ENCODE assay signal across 17 cellular contexts in genomic region chr1:9417695-9418094, GRCh38.
DNase-seq lines count a peak whose midpoint lies in the region; ATAC-seq and TF ChIP-seq lines count a peak whose summit lies in the region.
"Had no signal": no experiment of that assay in that cellular context is flagged by ENCODE, and none has a peak within 500 bp of the region (broad histone marks: within the 10 kb centered on the region; RNA-seq: fewer than 3 reads in every experiment).

No MANE protein-coding gene starts in this region.

- intact Hi-C loops in CD8-positive, alpha-beta T cell (cut with DNase I, micrococcal nuclease) = no loop called here
- intact Hi-C loops in heart left ventricle (cut with DNase I) = no loop called here

- H3K9me3 ChIP-seq in CD8-positive, alpha-beta T cell (ENCODE audit: low read length) = no peaks in the 10 kb centered on the region
- no peaks in the 10 kb centered on the region for H3K9me3 ChIP-seq in heart left ventricle
- H3K9me3 ChIP-seq: adrenal gland, prostate gland, tibial artery had no signal

- peaks cover 26% of the 10 kb centered on the region for H3K4me1 ChIP-seq in CD8-positive, alpha-beta T cell (ENCODE audit: insufficient read depth, low read length)
- H3K4me1 ChIP-seq in heart left ventricle = peaks cover 6 to 22% (median 17%) of the 10 kb centered on the region in 12 donors
- H3K4me1 ChIP-seq: prostate gland had no signal

- no peaks in the 10 kb centered on the region for H3K9me3 Mint-ChIP-seq in CD8-positive, alpha-beta T cell
- H3K9me3 Mint-ChIP-seq in activated CD4-positive, alpha-beta memory T cell treated with anti-CD3 and anti-CD28 coated beads, Interleukin-2, amount 10 ng/mL, durations not matched to agents 7 days and 5 days = no peaks in the 10 kb centered on the region
- H3K9me3 Mint-ChIP-seq in naive thymus-derived CD8-positive, alpha-beta T cell = no peaks in the 10 kb centered on the region
- H3K9me3 Mint-ChIP-seq: natural killer cell had no signal

- H3K27ac Mint-ChIP-seq in CD8-positive, alpha-beta T cell = no peak overlapping the region
- no peak overlapping the region for H3K27ac Mint-ChIP-seq in activated CD4-positive, alpha-beta memory T cell treated with anti-CD3 and anti-CD28 coated beads, Interleukin-2, amount 10 ng/mL, durations not matched to agents 7 days and 5 days
- H3K27ac Mint-ChIP-seq in naive thymus-derived CD8-positive, alpha-beta T cell = peak overlapping the region in 6 of 10 donors; percentile 3 to 73 (median 34)
- H3K27ac Mint-ChIP-seq: natural killer cell had no signal

- peak in 4 of 7 experiments; percentile 30 to 60 (median 34) for DNase-seq in CD8-positive, alpha-beta T cell
- peak; percentile 51 for DNase-seq in activated CD4-positive, alpha-beta memory T cell treated with anti-CD3 and anti-CD28 coated beads, Interleukin-2, amount 10 ng/mL, durations not matched to agents 7 days and 5 days
- peak in 2 of 10 donors; percentile 8 to 11 for DNase-seq in naive thymus-derived CD8-positive, alpha-beta T cell
- DNase-seq in heart left ventricle (no peak), DMS79 treated with DMSO at 0.1 percent for 48 hours (lab: John Stamatoyannopoulos, UW) (no peak), hypothalamus (lab: John Stamatoyannopoulos, UW) (no peak)
- DNase-seq: adrenal gland, DMS79, hippocampal formation, kidney, natural killer cell, NCI-H2171 treated with DMSO at 0.1 percent for 48 hours, tibial artery had no signal

- H3K36me3 ChIP-seq in CD8-positive, alpha-beta T cell (ENCODE audit: insufficient read depth, low read length) = no peaks in the 10 kb centered on the region
- no peaks in the 10 kb centered on the region for H3K36me3 ChIP-seq in heart left ventricle
- H3K36me3 ChIP-seq: adrenal gland, prostate gland, tibial artery had no signal

- no peak overlapping the region for H3K27ac ChIP-seq in CD8-positive, alpha-beta T cell (ENCODE audit: low read depth, low read length)
- H3K27ac ChIP-seq in heart left ventricle = no peak overlapping the region
- H3K27ac ChIP-seq: adrenal gland, C4-2B, prostate gland, tibial artery had no signal

- H3K4me3 ChIP-seq in CD8-positive, alpha-beta T cell (ENCODE audit: low read depth, low read length) = no peak overlapping the region
- H3K4me3 ChIP-seq in GM12875 (ENCODE audit: low read depth, low read length) (peak overlapping the region; percentile 84), heart left ventricle (no peak overlapping the region)
- H3K4me3 ChIP-seq: adrenal gland, prostate gland, tibial artery had no signal

- H3K4me3 Mint-ChIP-seq in CD8-positive, alpha-beta T cell = peak overlapping the region; percentile 50
- peak overlapping the region; percentile 42 for H3K4me3 Mint-ChIP-seq in activated CD4-positive, alpha-beta memory T cell treated with anti-CD3 and anti-CD28 coated beads, Interleukin-2, amount 10 ng/mL, durations not matched to agents 7 days and 5 days
- peak overlapping the region; percentile 39 to 68 (median 55) for H3K4me3 Mint-ChIP-seq in naive thymus-derived CD8-positive, alpha-beta T cell
- H3K4me3 Mint-ChIP-seq: natural killer cell had no signal

- H3K4me1 Mint-ChIP-seq in CD8-positive, alpha-beta T cell (ENCODE audit: low read depth) = peaks cover 47% of the 10 kb centered on the region
- H3K4me1 Mint-ChIP-seq in activated CD4-positive, alpha-beta memory T cell treated with anti-CD3 and anti-CD28 coated beads, Interleukin-2, amount 10 ng/mL, durations not matched to agents 7 days and 5 days = peaks cover 63% of the 10 kb centered on the region
- H3K4me1 Mint-ChIP-seq in naive thymus-derived CD8-positive, alpha-beta T cell = peaks cover 12 to 65% (median 47%) of the 10 kb centered on the region in 4 donors

- POLR2A ChIA-PET in CD8-positive, alpha-beta T cell (lab: Charles Lee) = no interaction called here
- POLR2A ChIA-PET in activated CD4-positive, alpha-beta memory T cell treated with anti-CD3 and anti-CD28 coated beads, Interleukin-2, amount 10 ng/mL, durations not matched to agents 7 days and 5 days (lab: Charles Lee) = interaction anchor here (0.5 to 2.8 kb wide), 3 partner anchors 9 to 919 kb away, joined by 3 to 12 read pairs (median 4); no protein-coding TSS in a partner anchor
- POLR2A ChIA-PET in naive thymus-derived CD8-positive, alpha-beta T cell (lab: Charles Lee) = interaction anchor here (0.7 to 2.4 kb wide), 2 partner anchors 9 to 18 kb away, joined by 3 to 12 read pairs; no protein-coding TSS in a partner anchor

- no peaks in the 10 kb centered on the region for H3K27me3 ChIP-seq in CD8-positive, alpha-beta T cell (ENCODE audit: insufficient read depth, low read length)
- H3K27me3 ChIP-seq in heart left ventricle = no peaks in the 10 kb centered on the region
- H3K27me3 ChIP-seq: adrenal gland, tibial artery had no signal

- 77 to 84% (median 80%) methylated on average over 7 to 9 of the region's 9 CpGs for WGBS in heart left ventricle, 4 donors

- TF ChIP-seq CTCF in CD8-positive, alpha-beta T cell (IDR thresholded peaks at IDR 0.05) = no peak
- TF ChIP-seq CTCF in GM12875 (IDR thresholded peaks at IDR 0.05; ENCODE audit: borderline replicate concordance, insufficient read depth, low read depth, low read length) (no peak), heart left ventricle (IDR thresholded peaks at IDR 0.05) (no peak)

- H3K27me3 Mint-ChIP-seq in CD8-positive, alpha-beta T cell (ENCODE audit: low read depth) = peaks cover 3% of the 10 kb centered on the region
- H3K27me3 Mint-ChIP-seq in activated CD4-positive, alpha-beta memory T cell treated with anti-CD3 and anti-CD28 coated beads, Interleukin-2, amount 10 ng/mL, durations not matched to agents 7 days and 5 days = peaks cover 35% of the 10 kb centered on the region
- H3K27me3 Mint-ChIP-seq in naive thymus-derived CD8-positive, alpha-beta T cell = peaks cover 0 to 11% (median 2%) of the 10 kb centered on the region in 5 donors

- CTCF ChIA-PET in CD8-positive, alpha-beta T cell (lab: Charles Lee) = interaction anchor here (1.2 kb wide), 1 partner anchor 38 kb away, joined by 4 read pairs; no protein-coding TSS in a partner anchor
- CTCF ChIA-PET in activated CD4-positive, alpha-beta memory T cell treated with anti-CD3 and anti-CD28 coated beads, Interleukin-2, amount 10 ng/mL, durations not matched to agents 7 days and 5 days (lab: Charles Lee) = interaction anchor here (1.0 kb wide), 1 partner anchor 11 kb away, joined by 3 read pairs; no protein-coding TSS in a partner anchor

- TF ChIP-seq POLR2A in heart left ventricle (IDR thresholded peaks at IDR 0.05) = no peak

- peak; percentile 24 for ATAC-seq in CD8-positive, alpha-beta T cell
- peak; percentile 34 to 45 for ATAC-seq in naive thymus-derived CD8-positive, alpha-beta T cell
- ATAC-seq in heart left ventricle = no peak
- ATAC-seq: natural killer cell, SK-N-SH treated with all-trans-retinoic acid at 6 μM for 48 hours had no signal

- no peaks in the 10 kb centered on the region for H3K36me3 Mint-ChIP-seq in CD8-positive, alpha-beta T cell
- no peaks in the 10 kb centered on the region for H3K36me3 Mint-ChIP-seq in activated CD4-positive, alpha-beta memory T cell treated with anti-CD3 and anti-CD28 coated beads, Interleukin-2, amount 10 ng/mL, durations not matched to agents 7 days and 5 days (ENCODE audit: low read depth)
- H3K36me3 Mint-ChIP-seq in naive thymus-derived CD8-positive, alpha-beta T cell = peaks cover 0 to 2% (median 0%) of the 10 kb centered on the region in 3 donors
- H3K36me3 Mint-ChIP-seq: natural killer cell had no signal

Comparison
In these comparisons a context has a peak if more than half of its experiments do, and no peak if none do; other contexts are left out.
1. ATAC-seq: peak in CD8-positive, alpha-beta T cell (single experiment) and naive thymus-derived CD8-positive, alpha-beta T cell (2 of 2); none in heart left ventricle (0 of 4).
2. DNase-seq: peak in CD8-positive, alpha-beta T cell (4 of 7) and activated CD4-positive, alpha-beta memory T cell treated with anti-CD3 and anti-CD28 coated beads, Interleukin-2, amount 10 ng/mL, durations not matched to agents 7 days and 5 days (single experiment); none in heart left ventricle (0 of 5), DMS79 treated with DMSO at 0.1 percent for 48 hours (single experiment) and hypothalamus (0 of 51).
3. H3K27ac Mint-ChIP-seq: peak in naive thymus-derived CD8-positive, alpha-beta T cell (6 of 10); none in CD8-positive, alpha-beta T cell (single experiment) and activated CD4-positive, alpha-beta memory T cell treated with anti-CD3 and anti-CD28 coated beads, Interleukin-2, amount 10 ng/mL, durations not matched to agents 7 days and 5 days (single experiment).
4. Peak in every context shown above with its lines, with median percentiles within 50 percentile points of each other: H3K4me3 Mint-ChIP-seq.